25 cellular contexts compared by ENCODE assay signal in the genomic region with DNA sequence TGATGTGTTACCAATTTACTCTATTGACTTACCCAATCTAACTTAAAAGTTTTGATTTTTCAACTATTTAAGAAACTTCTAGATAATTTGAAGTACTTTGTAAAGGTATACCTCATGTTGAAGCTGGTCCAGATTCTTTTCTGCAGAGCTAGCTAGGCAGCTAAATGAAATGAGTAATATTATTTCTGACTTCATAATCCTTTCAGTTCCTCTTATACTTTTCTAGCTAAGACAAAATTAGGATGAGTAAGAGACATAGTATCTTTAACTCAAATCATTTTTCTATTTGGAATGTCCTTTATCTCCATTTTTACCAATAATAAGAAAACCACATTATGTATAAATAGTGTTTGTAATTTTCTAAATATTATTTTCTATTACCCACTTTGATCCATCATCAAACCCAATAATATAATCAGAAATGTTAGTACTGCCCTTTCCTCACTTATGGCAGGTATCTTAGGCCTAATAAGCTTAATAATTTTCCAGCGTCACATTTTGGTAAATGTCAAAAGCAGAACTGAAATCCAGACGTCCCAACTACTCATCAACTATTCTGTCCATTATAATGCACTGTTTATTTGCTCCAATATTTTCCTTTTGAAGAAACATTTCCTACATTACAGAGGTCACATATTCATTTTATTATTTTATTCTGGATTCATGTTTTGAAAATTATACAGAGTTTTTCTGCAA.
DNase-seq lines count a peak whose midpoint lies in the region; ATAC-seq and TF ChIP-seq lines count a peak whose summit lies in the region.
"Had no signal": no experiment of that assay in that cellular context is flagged by ENCODE, and none has a peak within 500 bp of the region (broad histone marks: within the 10 kb centered on the region; RNA-seq: fewer than 3 reads in every experiment).

No MANE protein-coding gene starts in this region.

- ATAC-seq in GM18907 (IDR thresholded peaks at IDR 0.05; ENCODE audit: unreplicated experiment) = peak; percentile 57
- ATAC-seq in HG02798 (IDR thresholded peaks at IDR 0.05; ENCODE audit: poor library complexity, unreplicated experiment) = peak; percentile 35
- ATAC-seq in HG03520 (IDR thresholded peaks at IDR 0.05; ENCODE audit: unreplicated experiment) = peak; percentile 70
- ATAC-seq in natural killer cell = no peak
- no peak for ATAC-seq in upper lobe of right lung
- ATAC-seq: left lung; PC-3; stimulated activated naive CD8-positive, alpha-beta T cell treated with anti-CD3 and anti-CD28 coated beads, Interleukin-15, amount 100 ng/mL, for 72 hours; WTC11 had no signal

- H3K4me1 ChIP-seq in upper lobe of right lung = no peaks in the 10 kb centered on the region
- H3K4me1 ChIP-seq: BE2C, left lung, prostate gland had no signal

- no peaks in the 10 kb centered on the region for H3K36me3 Mint-ChIP-seq in natural killer cell
- H3K36me3 Mint-ChIP-seq: activated naive CD8-positive, alpha-beta T cell; WTC11 had no signal

- H3K27ac ChIP-seq in upper lobe of right lung = no peak overlapping the region
- H3K27ac ChIP-seq: left lung, prostate gland, SJSA1 had no signal

- H3K27ac Mint-ChIP-seq in natural killer cell = no peak overlapping the region
- H3K27ac Mint-ChIP-seq: activated naive CD8-positive, alpha-beta T cell; stimulated activated naive CD8-positive, alpha-beta T cell treated with anti-CD3 and anti-CD28 coated beads, Interleukin-15, amount 100 ng/mL, for 72 hours; T-helper 2 cell treated with Interferon-gamma antibody and Interleukin-4, amounts not matched to agents 5 μg/mL and 100 μg/mL, for 36 hours; WTC11 had no signal

- no peak overlapping the region for H3K4me3 Mint-ChIP-seq in natural killer cell
- H3K4me3 Mint-ChIP-seq: activated naive CD8-positive, alpha-beta T cell; stimulated activated naive CD8-positive, alpha-beta T cell treated with anti-CD3 and anti-CD28 coated beads, Interleukin-15, amount 100 ng/mL, for 72 hours; T-helper 2 cell treated with Interferon-gamma antibody and Interleukin-4, amounts not matched to agents 5 μg/mL and 100 μg/mL, for 36 hours; WTC11 had no signal

- no peaks in the 10 kb centered on the region for H3K36me3 ChIP-seq in upper lobe of right lung
- H3K36me3 ChIP-seq: BE2C, left lung, prostate gland, SJSA1 had no signal

- peaks cover 7 to 13% of the 10 kb centered on the region in 2 donors for H3K9me3 Mint-ChIP-seq in natural killer cell
- H3K9me3 Mint-ChIP-seq: WTC11 had no signal

- H3K9me3 ChIP-seq in upper lobe of right lung = no peaks in the 10 kb centered on the region
- H3K9me3 ChIP-seq: BE2C, left lung, prostate gland, SJSA1 had no signal

- H3K27me3 Mint-ChIP-seq in natural killer cell (ENCODE audit: low read depth in 2 of 2) = no peaks in the 10 kb centered on the region
- H3K27me3 Mint-ChIP-seq: stimulated activated naive CD8-positive, alpha-beta T cell treated with anti-CD3 and anti-CD28 coated beads, Interleukin-15, amount 100 ng/mL, for 72 hours had no signal

- peak; percentile 28 for DNase-seq in CD1c-positive myeloid dendritic cell (ENCODE audit: extremely low spot score)
- DNase-seq in natural killer cell = no peak
- no peak for DNase-seq in activated naive CD4-positive, alpha-beta T cell treated with anti-CD3 and anti-CD28 coated beads, Interleukin-2, amount 50 U/mL, for 16 hours
- DNase-seq in upper lobe of right lung = no peak
- no peak for DNase-seq in NCI-H1436 treated with DMSO at 0.1 percent for 48 hours (lab: John Stamatoyannopoulos, UW)
- DNase-seq: 8988T; activated CD8-positive, alpha-beta memory T cell treated with anti-CD3 and anti-CD28 coated beads for 24 hours; BE2C; H7; left lung; midbrain; NCI-H1417; NCI-H526; PC-3; stimulated activated CD4-positive, alpha-beta T cell treated with anti-CD3 and anti-CD28 coated beads, Interleukin-1b, Interleukin-23, amount 100 ng/mL, for 48 hours; stimulated activated naive CD8-positive, alpha-beta T cell treated with anti-CD3 and anti-CD28 coated beads, Interleukin-15, amount 100 ng/mL, for 72 hours; trophoblast cell had no signal

- intact Hi-C loops in natural killer cell (cut with micrococcal nuclease) = no loop called here
- intact Hi-C loops in upper lobe of right lung (cut with DNase I) = no loop called here

- no peak overlapping the region for H3K4me3 ChIP-seq in upper lobe of right lung
- H3K4me3 ChIP-seq: left lung, prostate gland, SJSA1 had no signal

- H3K4me1 Mint-ChIP-seq in natural killer cell = no peaks in the 10 kb centered on the region
- H3K4me1 Mint-ChIP-seq: stimulated activated naive CD8-positive, alpha-beta T cell treated with anti-CD3 and anti-CD28 coated beads, Interleukin-15, amount 100 ng/mL, for 72 hours had no signal

- no peaks in the 10 kb centered on the region for H3K27me3 ChIP-seq in upper lobe of right lung
- H3K27me3 ChIP-seq: BE2C, left lung, SJSA1 had no signal

- TF ChIP-seq CTCF in natural killer cell (IDR thresholded peaks at IDR 0.05) (no peak), upper lobe of right lung (IDR thresholded peaks at IDR 0.05) (no peak)

Comparison
In these comparisons a context has a peak if more than half of its experiments do, and no peak if none do; other contexts are left out.
1. ATAC-seq: peak in GM18907 (single experiment), HG02798 (single experiment) and HG03520 (single experiment); none in natural killer cell (0 of 3) and upper lobe of right lung (single experiment).